ENCODE assay signal across 1 cellular context in genomic region chr11:119461250-119461963, GRCh38.
TF ChIP-seq lines count a peak whose summit lies in the region.

No MANE protein-coding gene starts in this region.

TF ChIP-seq in WTC11, 78 proteins besides CTCF, POLR2A, EP300 and RAD21 (continued from another document):
- TF ChIP-seq ZNF425 (CRISPR knock-in tag; conservative IDR thresholded peaks at IDR 0.05) = no peak
- no peak for TF ChIP-seq FOXP4 (CRISPR knock-in tag; IDR thresholded peaks at IDR 0.05)
- no peak for TF ChIP-seq CREB1 (CRISPR knock-in tag; IDR thresholded peaks at IDR 0.05)
- no peak for TF ChIP-seq JUN (CRISPR knock-in tag; IDR thresholded peaks at IDR 0.05)
